ENCODE assay signal across 1 cellular context in genomic region chr2:98026292-98026691, GRCh38.
TF ChIP-seq lines count a peak whose summit lies in the region.

No MANE protein-coding gene starts in this region.

TF ChIP-seq in SK-N-SH, 30 proteins besides CTCF, POLR2A, EP300 and RAD21 (continued from another document):
- TF ChIP-seq USF2 (IDR thresholded peaks at IDR 0.05; ENCODE audit: borderline replicate concordance, low read depth, low read length): no peak
